In genomic region chr6:28217890-28218289, GRCh38 we compare ENCODE assay signal across 10 cellular contexts. TPM values are rescaled to one million over a fixed set of nuclear protein-coding genes. Genes with fewer than 3 reads are reported as not detected.
DNase-seq lines count a peak whose midpoint lies in the region; ATAC-seq and TF ChIP-seq lines count a peak whose summit lies in the region.
"Had no signal": no experiment of that assay in that cellular context is flagged by ENCODE, and none has a peak within 500 bp of the region (broad histone marks: within the 10 kb centered on the region; RNA-seq: fewer than 3 reads in every experiment).

No MANE protein-coding gene starts in this region.

- peaks cover 9% of the 10 kb centered on the region for H3K4me1 Mint-ChIP-seq in activated CD4-positive, alpha-beta T cell treated with anti-CD3 and anti-CD28 coated beads, Interleukin-2, amount 10 ng/mL, durations not matched to agents 7 days and 5 days
- H3K4me1 Mint-ChIP-seq in endodermal cell: peaks cover 3% of the 10 kb centered on the region

- H3K27ac ChIP-seq in OCI-LY1 (ENCODE audit: low read depth, low read length, poor library complexity, severe bottlenecking) (no peak overlapping the region), endodermal cell (ENCODE audit: low read depth, low read length) (no peak overlapping the region), sigmoid colon (no peak overlapping the region)

- H3K36me3 ChIP-seq in OCI-LY1 (ENCODE audit: insufficient read depth, low read length) (no peaks in the 10 kb centered on the region), endodermal cell (ENCODE audit: control insufficient read depth, insufficient read depth, low read length) (no peaks in the 10 kb centered on the region), sigmoid colon (no peaks in the 10 kb centered on the region)
- H3K36me3 ChIP-seq: uterus had no signal

- H3K79me2 ChIP-seq in OCI-LY1 (ENCODE audit: insufficient read depth, low read length): no peaks in the 10 kb centered on the region

- H3K4me2 ChIP-seq in OCI-LY1 (ENCODE audit: low read length): peak overlapping the region; percentile 75; the same call in 1 of the 2 replicates

- no peak overlapping the region for H3K9ac ChIP-seq in OCI-LY1 (ENCODE audit: low read length)
- H3K9ac ChIP-seq in endodermal cell (ENCODE audit: extremely low read depth, low read length, poor library complexity, severe bottlenecking): no peak overlapping the region

- H3K9me3 ChIP-seq in OCI-LY1 (ENCODE audit: low read length) (no peaks in the 10 kb centered on the region), endodermal cell (ENCODE audit: control insufficient read depth, low read length) (no peaks in the 10 kb centered on the region), sigmoid colon (no peaks in the 10 kb centered on the region)
- H3K9me3 ChIP-seq: uterus had no signal

- CTCF ChIA-PET in activated CD4-positive, alpha-beta T cell treated with anti-CD3 and anti-CD28 coated beads, Interleukin-2, amount 10 ng/mL, durations not matched to agents 7 days and 5 days (lab: Charles Lee): interaction anchor here (0.6 to 0.7 kb wide), 2 partner anchors 61 to 329 kb away, joined by 3 read pairs; no protein-coding TSS in a partner anchor

- intact Hi-C loops in sigmoid colon (cut with DNase I): loop anchor here (2.0 kb wide), 1 partner anchor 79 kb away; no protein-coding TSS in a partner anchor

- no peak for DNase-seq in activated CD4-positive, alpha-beta T cell treated with anti-CD3 and anti-CD28 coated beads, Interleukin-2, amount 10 ng/mL, durations not matched to agents 7 days and 5 days
- DNase-seq in activated CD4-positive, alpha-beta T cell treated with anti-CD3 and anti-CD28 coated beads, Interleukin-2, amount 50 U/mL, for 1 hour: no peak
- no peak for DNase-seq in endodermal cell
- DNase-seq in sigmoid colon: no peak
- no peak for DNase-seq in amniotic stem cell (lab: John Stamatoyannopoulos, UW)
- no peak for DNase-seq in activated effector memory CD4-positive, alpha-beta T cell treated with Interleukin-2 at 50 U/mL for 16 hours

- H3K4me3 Mint-ChIP-seq in activated CD4-positive, alpha-beta T cell treated with anti-CD3 and anti-CD28 coated beads, Interleukin-2, amount 10 ng/mL, durations not matched to agents 7 days and 5 days: peak overlapping the region; percentile 58
- H3K4me3 Mint-ChIP-seq in endodermal cell: peak overlapping the region; percentile 63

- no peaks in the 10 kb centered on the region for H3K9me2 ChIP-seq in OCI-LY1 (ENCODE audit: low read depth, low read length)

- TF ChIP-seq POLR2A in sigmoid colon (IDR thresholded peaks at IDR 0.05): no peak

- no peak for TF ChIP-seq CTCF in OCI-LY1 (IDR thresholded peaks at IDR 0.05; ENCODE audit: low read length)
- no peak for TF ChIP-seq CTCF in endodermal cell (conservative IDR thresholded peaks at IDR 0.05)
- no peak for TF ChIP-seq CTCF in sigmoid colon (IDR thresholded peaks at IDR 0.05)

- H3K36me3 Mint-ChIP-seq in activated CD4-positive, alpha-beta T cell treated with anti-CD3 and anti-CD28 coated beads, Interleukin-2, amount 10 ng/mL, durations not matched to agents 7 days and 5 days (ENCODE audit: low read depth): no peaks in the 10 kb centered on the region
- no peaks in the 10 kb centered on the region for H3K36me3 Mint-ChIP-seq in endodermal cell (ENCODE audit: low read depth)

- TF ChIP-seq EP300 in sigmoid colon (IDR thresholded peaks at IDR 0.05): no peak

- no peaks in the 10 kb centered on the region for H3F3A ChIP-seq in OCI-LY1 (ENCODE audit: insufficient read depth, low read length)

- H3K9me3 Mint-ChIP-seq in activated CD4-positive, alpha-beta T cell treated with anti-CD3 and anti-CD28 coated beads, Interleukin-2, amount 10 ng/mL, durations not matched to agents 7 days and 5 days: no peaks in the 10 kb centered on the region
- no peaks in the 10 kb centered on the region for H3K9me3 Mint-ChIP-seq in endodermal cell

- no peak overlapping the region for H3K27ac Mint-ChIP-seq in activated CD4-positive, alpha-beta T cell treated with anti-CD3 and anti-CD28 coated beads, Interleukin-2, amount 10 ng/mL, durations not matched to agents 7 days and 5 days
- H3K27ac Mint-ChIP-seq in endodermal cell: no peak overlapping the region

- H3K27me3 ChIP-seq in OCI-LY1 (ENCODE audit: insufficient read depth, low read length) (no peaks in the 10 kb centered on the region), endodermal cell (ENCODE audit: control insufficient read depth, insufficient read depth, low read length, poor library complexity, severe bottlenecking) (peaks cover 35% of the 10 kb centered on the region), sigmoid colon (peaks cover 6 to 37% (median 26%) of the 10 kb centered on the region in 3 donors)

- POLR2A ChIA-PET in activated CD4-positive, alpha-beta T cell treated with anti-CD3 and anti-CD28 coated beads, Interleukin-2, amount 10 ng/mL, durations not matched to agents 7 days and 5 days (lab: Charles Lee): no interaction called here

- ATAC-seq in GM19467 (IDR thresholded peaks at IDR 0.05; ENCODE audit: unreplicated experiment): no peak

- H3K4me3 ChIP-seq in OCI-LY1 (ENCODE audit: low read depth, low read length, poor library complexity, severe bottlenecking) (peak overlapping the region; percentile 66), endodermal cell (ENCODE audit: low read length) (peak overlapping the region; percentile 75), sigmoid colon (peak overlapping the region in 3 of 4 donors; percentile 54 to 70 (median 58))

- no peaks in the 10 kb centered on the region for H4K20me1 ChIP-seq in OCI-LY1 (ENCODE audit: insufficient read depth, low read length)

- H3K4me1 ChIP-seq in OCI-LY1 (ENCODE audit: insufficient read depth, low read length, severe bottlenecking) (peaks cover 24% of the 10 kb centered on the region), endodermal cell (ENCODE audit: control insufficient read depth, insufficient read depth, low read length) (no peaks in the 10 kb centered on the region), sigmoid colon (peaks cover 0 to 16% (median 6%) of the 10 kb centered on the region in 4 donors)
- H3K4me1 ChIP-seq: uterus had no signal

- WGBS in endodermal cell (ENCODE audit: insufficient coverage in 1 of 2, insufficient read length in 1 of 2), 2 experiments: 91 to 92% methylated on average over 9 to 12 of the region's 12 CpGs
- WGBS in sigmoid colon, 2 donors: 92 to 95% methylated on average over 12 of the region's 12 CpGs

- no peak overlapping the region for H2AFZ ChIP-seq in OCI-LY1 (ENCODE audit: low read length)

- H3K27me3 Mint-ChIP-seq in activated CD4-positive, alpha-beta T cell treated with anti-CD3 and anti-CD28 coated beads, Interleukin-2, amount 10 ng/mL, durations not matched to agents 7 days and 5 days: peaks cover 80% of the 10 kb centered on the region
- peaks cover 58% of the 10 kb centered on the region for H3K27me3 Mint-ChIP-seq in endodermal cell (ENCODE audit: insufficient read depth)

RNA-seq across cellular contexts. Expression of gene ZSCAN9, which starts 7.2 kb away (rescaled TPM):
- total RNA-seq in activated CD4-positive, alpha-beta T cell treated with anti-CD3 and anti-CD28 coated beads, Interleukin-2, amount 10 ng/mL, durations not matched to agents 7 days and 5 days: 1 to 10 TPM; 1.5 to 1.6 TPM
- total RNA-seq in endodermal cell (10 to 100 TPM; 23.1 to 32.1 TPM), sigmoid colon (10 to 100 TPM; 14.0 to 15.1 (median 14.8) TPM)
- polyA plus RNA-seq in endodermal cell (2013, experiment 1 of 2): 33.4 TPM
- polyA plus RNA-seq in endodermal cell (2013, experiment 2 of 2): 29.1 TPM
- 1 to 10 TPM; 1.8 to 6.2 (median 3.6) TPM for polyA plus RNA-seq in sigmoid colon

RNA-seq across cellular contexts. Expression of gene ZKSCAN4, which starts 34.2 kb away (rescaled TPM):
- total RNA-seq in activated CD4-positive, alpha-beta T cell treated with anti-CD3 and anti-CD28 coated beads, Interleukin-2, amount 10 ng/mL, durations not matched to agents 7 days and 5 days: 1 to 10 TPM; 6.5 to 7.5 TPM
- total RNA-seq in endodermal cell (1 to 10 TPM; 7.3 to 8.2 TPM), sigmoid colon (1 to 10 TPM; 1.5 to 6.1 (median 4.7) TPM)
- 8.1 TPM for polyA plus RNA-seq in endodermal cell (2013, experiment 1 of 2)
- 5.6 TPM for polyA plus RNA-seq in endodermal cell (2013, experiment 2 of 2)
- polyA plus RNA-seq in sigmoid colon: 1 to 10 TPM; 1.8 to 3.1 (median 2.3) TPM

RNA-seq across cellular contexts. Expression of gene NKAPL, which starts 41.2 kb away (rescaled TPM):
- under 1 TPM in 1 of 2 experiments, not detected in 1; 0.12 TPM for total RNA-seq in activated CD4-positive, alpha-beta T cell treated with anti-CD3 and anti-CD28 coated beads, Interleukin-2, amount 10 ng/mL, durations not matched to agents 7 days and 5 days
- total RNA-seq in endodermal cell (under 1 TPM in 1 of 2 donors, not detected in 1; 0.42 TPM), sigmoid colon (1 to 10 TPM; 2.6 to 7.5 (median 3.8) TPM)
- not detected for polyA plus RNA-seq in endodermal cell (2013, experiment 1 of 2)
- not detected for polyA plus RNA-seq in endodermal cell (2013, experiment 2 of 2)
- under 1 TPM in 2 of 3 donors, not detected in 1; 0.55 to 0.60 TPM for polyA plus RNA-seq in sigmoid colon
- polyA plus RNA-seq: neural cell had no signal

RNA-seq across cellular contexts. Expression of gene ZSCAN26, which starts 49.1 kb away (rescaled TPM):
- total RNA-seq in activated CD4-positive, alpha-beta T cell treated with anti-CD3 and anti-CD28 coated beads, Interleukin-2, amount 10 ng/mL, durations not matched to agents 7 days and 5 days: 10 to 100 TPM in 1 of 2 experiments, 1 to 10 TPM in 1; 8.1 to 10.5 TPM
- total RNA-seq in endodermal cell (10 to 100 TPM; 10.9 to 18.9 TPM), sigmoid colon (10 to 100 TPM; 25.5 to 29.4 (median 27.6) TPM)
- 24.9 TPM for polyA plus RNA-seq in endodermal cell (2013, experiment 1 of 2)
- 21.1 TPM for polyA plus RNA-seq in endodermal cell (2013, experiment 2 of 2)
- polyA plus RNA-seq in sigmoid colon: 1 to 10 TPM; 2.8 to 6.3 (median 6.0) TPM

Comparison
In these comparisons a context has a peak if more than half of its experiments do, and no peak if none do; other contexts are left out.
1. RNA of gene ZSCAN9, which starts 7.2 kb away (total RNA-seq): 23.1 to 32.1 TPM in endodermal cell and 14.0 to 15.1 TPM in sigmoid colon; 1.5 to 1.6 TPM in activated CD4-positive, alpha-beta T cell treated with anti-CD3 and anti-CD28 coated beads, Interleukin-2, amount 10 ng/mL, durations not matched to agents 7 days and 5 days; every median in the first group is over 4 times any median in the second.
2. Peak in every context shown above with its lines, with median percentiles within 50 percentile points of each other: H3K4me3 ChIP-seq.